7 cellular contexts compared by ENCODE assay signal in genomic region chr16:69186642-69187386, GRCh38.
DNase-seq lines count a peak whose midpoint lies in the region; ATAC-seq and TF ChIP-seq lines count a peak whose summit lies in the region.

TSS of gene SNTB2 (plus strand) at chr16:69187164. CDS start at chr16:69187167, 3 bp downstream.

- DNase-seq in NCI-H146 treated with DMSO at 0.1 percent for 48 hours (lab: John Stamatoyannopoulos, UW; ENCODE audit: unreplicated experiment) (peak; percentile 68), T-helper 9 cell (peak; percentile 77), astrocyte of the spinal cord (ENCODE audit: low read depth, low spot score) (peak; percentile 92), hippocampal formation (lab: John Stamatoyannopoulos, UW) (peak; percentile 83), retinal pigment epithelial cell (ENCODE audit: low read depth) (no peak)

- ATAC-seq in GM18499 (IDR thresholded peaks at IDR 0.05; ENCODE audit: insufficient read depth, unreplicated experiment) = peak; percentile 66
- peak; percentile 80 for ATAC-seq in HG02852 (IDR thresholded peaks at IDR 0.05; ENCODE audit: unreplicated experiment)

- peak within 1 kb of the TSS; percentile 77 for H3K4me3 ChIP-seq in astrocyte of the spinal cord (ENCODE audit: low read depth, low read length)
- peak within 1 kb of the TSS; percentile 77 for H3K4me3 ChIP-seq in retinal pigment epithelial cell (ENCODE audit: low read length)

- in situ Hi-C loops in astrocyte of the spinal cord (cut with HindIII; ENCODE audit: low sequenced_read_pairs) = no loop called here

- TF ChIP-seq CTCF in astrocyte of the spinal cord (IDR thresholded peaks at IDR 0.05; ENCODE audit: low read depth, low read length) (no peak), retinal pigment epithelial cell (conservative IDR thresholded peaks at IDR 0.05; ENCODE audit: low read depth, low read length) (no peak)
